ENCODE assay signal across 23 cellular contexts in the genomic region with DNA sequence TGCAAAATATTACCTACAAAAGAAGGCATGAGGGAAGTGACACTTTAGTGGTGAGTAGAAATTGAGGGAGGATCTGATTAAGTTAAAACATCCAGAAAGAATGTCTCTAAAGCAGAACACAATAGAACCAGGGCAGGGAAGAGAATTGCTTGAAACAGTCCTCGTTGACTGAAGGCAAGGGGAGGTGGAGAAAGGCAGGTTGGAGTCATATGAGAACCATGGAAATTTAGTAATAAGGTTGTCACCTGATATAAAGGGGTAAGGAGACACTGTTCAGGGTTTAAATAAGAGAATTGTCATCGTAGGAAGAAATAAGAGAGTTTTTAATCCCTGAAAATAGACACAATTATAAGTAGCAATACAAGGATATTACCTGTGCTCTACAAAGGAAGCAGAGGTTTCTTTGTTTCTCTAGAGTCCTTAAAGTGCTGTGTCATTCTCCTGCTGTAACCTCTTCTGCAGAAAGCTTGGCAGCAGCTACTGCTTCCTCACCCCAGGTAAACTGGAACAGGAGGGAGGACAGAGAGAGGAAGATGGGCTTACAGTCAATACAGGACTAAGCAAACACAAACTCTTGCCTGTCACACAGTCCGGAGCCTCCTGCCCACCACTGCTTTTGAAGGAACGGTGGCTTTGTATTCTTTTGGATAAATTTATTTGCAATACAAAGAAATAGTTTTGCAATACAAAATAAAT.
DNase-seq lines count a peak whose midpoint lies in the region; ATAC-seq and TF ChIP-seq lines count a peak whose summit lies in the region.
"Had no signal": no experiment of that assay in that cellular context is flagged by ENCODE, and none has a peak within 500 bp of the region (broad histone marks: within the 10 kb centered on the region; RNA-seq: fewer than 3 reads in every experiment).

No MANE protein-coding gene starts in this region.

- no peak for TF ChIP-seq CTCF in left lung (IDR thresholded peaks at IDR 0.05)
- no peak for TF ChIP-seq CTCF in gastrocnemius medialis (IDR thresholded peaks at IDR 0.05 in 4 of 5, conservative IDR thresholded peaks at IDR 0.05 in 1 of 5)
- no peak for TF ChIP-seq CTCF in foreskin fibroblast (IDR thresholded peaks at IDR 0.05; ENCODE audit: low read depth, low read length)

- TF ChIP-seq POLR2A in gastrocnemius medialis (IDR thresholded peaks at IDR 0.05): no peak

- CTCF ChIA-PET in HEK293T (lab: Yijun Ruan, JAX): no interaction called here

- H3K27ac ChIP-seq in left lung (no peak overlapping the region), gastrocnemius medialis (no peak overlapping the region)
- H3K27ac ChIP-seq: 22Rv1, cardiac muscle cell, skin epidermis had no signal

- H3K4me3 ChIP-seq in left lung (no peak overlapping the region), gastrocnemius medialis (no peak overlapping the region), foreskin fibroblast (ENCODE audit: low read depth in 1 of 2, low read length in 2 of 2) (no peak overlapping the region)
- H3K4me3 ChIP-seq: cardiac muscle cell, HAP-1, lung, skin epidermis had no signal

- H3K36me3 ChIP-seq in left lung (no peaks in the 10 kb centered on the region), gastrocnemius medialis (no peaks in the 10 kb centered on the region)
- H3K36me3 ChIP-seq: cardiac muscle cell, HAP-1 had no signal

- POLR2A ChIA-PET in HEK293T (lab: Yijun Ruan, JAX): no interaction called here

- H3K4me1 ChIP-seq in left lung: no peaks in the 10 kb centered on the region
- peaks cover 0 to 11% of the 10 kb centered on the region in 2 donors for H3K4me1 ChIP-seq in gastrocnemius medialis
- H3K4me1 ChIP-seq: HAP-1 had no signal

- intact Hi-C loops in left lung (cut with DNase I) (no loop called here), gastrocnemius medialis (cut with DNase I; ENCODE audit: low total_unique reads) (no loop called here)

- peak; percentile 11 for DNase-seq in NCI-H1105 treated with DMSO at 0.1 percent for 48 hours (lab: John Stamatoyannopoulos, UW)
- no peak for DNase-seq in NCI-H1105 (lab: John Stamatoyannopoulos, UW)
- DNase-seq in OCI-M1 (lab: John Stamatoyannopoulos, UW): peak; percentile 3
- DNase-seq in left lung: no peak
- DNase-seq in gastrocnemius medialis: no peak
- no peak for DNase-seq in HEK293T (ENCODE audit: extremely low spot score)
- DNase-seq in foreskin fibroblast: no peak
- DNase-seq: activated CD4-positive, alpha-beta T cell treated with anti-CD3 and anti-CD28 coated beads for 4 hours; activated CD8-positive, alpha-beta memory T cell treated with anti-CD3 and anti-CD28 coated beads, Interleukin-2, amount 50 U/mL, for 4 hours; activated effector memory CD4-positive, alpha-beta T cell treated with anti-CD3 and anti-CD28 coated beads, Interleukin-2, amount 50 U/mL, for 16 hours; IMR-90; naive thymus-derived CD8-positive, alpha-beta T cell; NCI-H1694 treated with DMSO at 0.1 percent for 48 hours; NCI-H524; posterior cingulate gyrus; stimulated activated CD4-positive, alpha-beta T cell treated with anti-CD3 and anti-CD28 coated beads, Interleukin-2, amount 100 ng/mL, for 48 hours; stimulated activated naive CD8-positive, alpha-beta T cell treated with anti-CD3 and anti-CD28 coated beads, Interleukin-15, amount 100 ng/mL, for 72 hours had no signal

- H3K27me3 ChIP-seq in left lung (no peaks in the 10 kb centered on the region), gastrocnemius medialis (no peaks in the 10 kb centered on the region)
- H3K27me3 ChIP-seq: cardiac muscle cell had no signal

- in situ Hi-C loops in gastrocnemius medialis (cut with MboI; ENCODE audit: low sequenced_read_pairs in 4 of 4): no loop called here

- no peaks in the 10 kb centered on the region for H3K9me3 ChIP-seq in left lung
- no peaks in the 10 kb centered on the region for H3K9me3 ChIP-seq in gastrocnemius medialis
- H3K9me3 ChIP-seq: HAP-1 had no signal

- ATAC-seq in left lung: peak; percentile 75
- ATAC-seq in gastrocnemius medialis: peak; percentile 54 to 90
- ATAC-seq in HG03097 (IDR thresholded peaks at IDR 0.05; ENCODE audit: low FRiP score, unreplicated experiment): no peak
- ATAC-seq: naive thymus-derived CD8-positive, alpha-beta T cell; stimulated activated naive CD8-positive, alpha-beta T cell treated with anti-CD3 and anti-CD28 coated beads, Interleukin-15, amount 100 ng/mL, for 72 hours had no signal

TF ChIP-seq in HEK293T, 16 proteins besides CTCF, POLR2A, EP300 and RAD21:
- TF ChIP-seq, protein P1, sequence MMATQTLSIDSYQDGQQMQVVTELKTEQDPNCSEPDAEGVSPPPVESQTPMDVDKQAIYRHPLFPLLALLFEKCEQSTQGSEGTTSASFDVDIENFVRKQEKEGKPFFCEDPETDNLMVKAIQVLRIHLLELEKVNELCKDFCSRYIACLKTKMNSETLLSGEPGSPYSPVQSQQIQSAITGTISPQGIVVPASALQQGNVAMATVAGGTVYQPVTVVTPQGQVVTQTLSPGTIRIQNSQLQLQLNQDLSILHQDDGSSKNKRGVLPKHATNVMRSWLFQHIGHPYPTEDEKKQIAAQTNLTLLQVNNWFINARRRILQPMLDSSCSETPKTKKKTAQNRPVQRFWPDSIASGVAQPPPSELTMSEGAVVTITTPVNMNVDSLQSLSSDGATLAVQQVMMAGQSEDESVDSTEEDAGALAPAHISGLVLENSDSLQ (IDR thresholded peaks at IDR 0.05): no peak
- TF ChIP-seq HDGF (IDR thresholded peaks at IDR 0.05; ENCODE audit: borderline replicate concordance) (no peak), FOXK2 (IDR thresholded peaks at IDR 0.05) (no peak), L3MBTL2 (conservative IDR thresholded peaks at IDR 0.05) (no peak), ZNF384 (IDR thresholded peaks at IDR 0.05) (no peak), LEF1 (IDR thresholded peaks at IDR 0.05; ENCODE audit: borderline replicate concordance) (no peak), SUZ12 (IDR thresholded peaks at IDR 0.05) (no peak), SP1 (IDR thresholded peaks at IDR 0.05) (no peak), FOXA1 (IDR thresholded peaks at IDR 0.05) (no peak), NFRKB (IDR thresholded peaks at IDR 0.05) (no peak), ELF4 (IDR thresholded peaks at IDR 0.05) (no peak), ARNT (IDR thresholded peaks at IDR 0.05) (no peak)

Comparison
In these comparisons a context has a peak if more than half of its experiments do, and no peak if none do; other contexts are left out.
1. DNase-seq: peak in NCI-H1105 treated with DMSO at 0.1 percent for 48 hours (single experiment) and OCI-M1 (single experiment); none in NCI-H1105 (single experiment), left lung (0 of 2), gastrocnemius medialis (0 of 2), HEK293T (single experiment) and foreskin fibroblast (0 of 2).